In genomic region chr1:145705634-145706033, GRCh38 we compare ENCODE assay signal across 22 cellular contexts. TPM values are rescaled to one million over a fixed set of nuclear protein-coding genes. Genes with fewer than 3 reads are reported as not detected.
"Had no signal": no experiment of that assay in that cellular context is flagged by ENCODE, and none has a peak within 500 bp of the region (broad histone marks: within the 10 kb centered on the region; RNA-seq: fewer than 3 reads in every experiment).

No MANE protein-coding gene starts in this region.

- ATAC-seq: activated T-cell treated with anti-CD3 and anti-CD28 coated beads, Interleukin-2, amount 50 U/mL, for 72 hours; heart right ventricle; left lobe of liver; naive thymus-derived CD4-positive, alpha-beta T cell; stimulated activated naive CD8-positive, alpha-beta T cell treated with anti-CD3 and anti-CD28 coated beads, Interleukin-15, Interleukin-2, amounts not matched to agents 100 U/mL and 50 U/mL, for 24 hours; T-helper 17 cell had no signal

- H3K27ac ChIP-seq: coronary artery, heart right ventricle, thyroid gland had no signal

- H3K27ac Mint-ChIP-seq: activated B cell treated with CpG ODN at 0.5 μM for 24 hours; activated CD4-positive, alpha-beta memory T cell treated with anti-CD3 and anti-CD28 coated beads, Interleukin-2, amount 10 ng/mL, durations not matched to agents 7 days and 5 days; activated naive CD4-positive, alpha-beta T cell treated with anti-CD3 and anti-CD28 coated beads for 36 hours; activated T-cell treated with anti-CD3 and anti-CD28 coated beads, Interleukin-2, amount 50 U/mL, for 72 hours; naive thymus-derived CD4-positive, alpha-beta T cell; T-helper 17 cell had no signal

- H3K4me3 ChIP-seq: coronary artery, heart right ventricle, lung, thyroid gland had no signal

- H3K9me3 Mint-ChIP-seq: activated B cell treated with CpG ODN at 0.5 μM for 24 hours; activated CD4-positive, alpha-beta memory T cell treated with anti-CD3 and anti-CD28 coated beads, Interleukin-2, amount 10 ng/mL, durations not matched to agents 7 days and 5 days; activated naive CD4-positive, alpha-beta T cell treated with anti-CD3 and anti-CD28 coated beads for 36 hours; activated T-cell treated with anti-CD3 and anti-CD28 coated beads, Interleukin-2, amount 50 U/mL, for 72 hours; naive thymus-derived CD4-positive, alpha-beta T cell had no signal

- H3K4me1 ChIP-seq: heart right ventricle had no signal

- H3K4me3 Mint-ChIP-seq: activated B cell treated with CpG ODN at 0.5 μM for 24 hours; activated CD4-positive, alpha-beta memory T cell treated with anti-CD3 and anti-CD28 coated beads, Interleukin-2, amount 10 ng/mL, durations not matched to agents 7 days and 5 days; activated naive CD4-positive, alpha-beta T cell treated with anti-CD3 and anti-CD28 coated beads for 36 hours; activated T-cell treated with anti-CD3 and anti-CD28 coated beads, Interleukin-2, amount 50 U/mL, for 72 hours; naive thymus-derived CD4-positive, alpha-beta T cell; T-helper 17 cell had no signal

- DNase-seq: activated B cell treated with CpG ODN at 0.5 μM for 24 hours; activated CD4-positive, alpha-beta memory T cell treated with anti-CD3 and anti-CD28 coated beads, Interleukin-2, amount 10 ng/mL, durations not matched to agents 7 days and 5 days; activated CD4-positive, alpha-beta T cell treated with anti-CD3 and anti-CD28 coated beads for 4 hours; activated effector memory CD4-positive, alpha-beta T cell treated with Interleukin-2 at 50 U/mL for 16 hours; activated naive CD4-positive, alpha-beta T cell treated with anti-CD3 and anti-CD28 coated beads for 36 hours; activated T-cell treated with anti-CD3 and anti-CD28 coated beads, Interleukin-2, amount 50 U/mL, for 72 hours; amygdala; heart right ventricle; naive thymus-derived CD4-positive, alpha-beta T cell; stimulated activated CD4-positive, alpha-beta T cell treated with anti-CD3 and anti-CD28 coated beads, Interleukin-12 subunit alpha, Interleukin-12 subunit beta, amount 100 ng/mL, for 4 hours; stimulated activated CD4-positive, alpha-beta T cell treated with anti-CD3 and anti-CD28 coated beads, Interleukin-4, amount 100 ng/mL, for 4 hours; stimulated activated naive CD8-positive, alpha-beta T cell treated with anti-CD3 and anti-CD28 coated beads, Interleukin-15, Interleukin-2, amounts not matched to agents 100 U/mL and 50 U/mL, for 24 hours; T-helper 17 cell; thyroid gland had no signal

- H3K27me3 Mint-ChIP-seq: activated B cell treated with CpG ODN at 0.5 μM for 24 hours, progenitor cell of endocrine pancreas had no signal

- H3K36me3 Mint-ChIP-seq: naive thymus-derived CD4-positive, alpha-beta T cell had no signal

- H3K36me3 ChIP-seq: heart right ventricle, thyroid gland had no signal

- H3K9me3 ChIP-seq: heart right ventricle, thyroid gland had no signal

- H3K27me3 ChIP-seq: heart right ventricle, thyroid gland had no signal

- H3K4me1 Mint-ChIP-seq: activated B cell treated with CpG ODN at 0.5 μM for 24 hours had no signal

RNA-seq across cellular contexts. Expression of gene PDZK1, which starts 1.5 kb away (rescaled TPM):
- total RNA-seq: activated naive CD4-positive, alpha-beta T cell treated with anti-CD3 and anti-CD28 coated beads for 36 hours; kidney epithelial cell; subcutaneous adipose tissue had no signal

RNA-seq across cellular contexts. Expression of gene CD160, which starts 13.7 kb away (rescaled TPM):
- total RNA-seq: activated B cell treated with CpG ODN at 0.5 μM for 24 hours; activated CD4-positive, alpha-beta memory T cell treated with anti-CD3 and anti-CD28 coated beads, Interleukin-2, amount 10 ng/mL, durations not matched to agents 7 days and 5 days; activated naive CD4-positive, alpha-beta T cell treated with anti-CD3 and anti-CD28 coated beads for 36 hours; kidney epithelial cell; left lobe of liver; osteocyte; progenitor cell of endocrine pancreas; subcutaneous adipose tissue; thyroid gland; ureter had no signal
